16 cellular contexts compared by ENCODE assay signal in the genomic region with DNA sequence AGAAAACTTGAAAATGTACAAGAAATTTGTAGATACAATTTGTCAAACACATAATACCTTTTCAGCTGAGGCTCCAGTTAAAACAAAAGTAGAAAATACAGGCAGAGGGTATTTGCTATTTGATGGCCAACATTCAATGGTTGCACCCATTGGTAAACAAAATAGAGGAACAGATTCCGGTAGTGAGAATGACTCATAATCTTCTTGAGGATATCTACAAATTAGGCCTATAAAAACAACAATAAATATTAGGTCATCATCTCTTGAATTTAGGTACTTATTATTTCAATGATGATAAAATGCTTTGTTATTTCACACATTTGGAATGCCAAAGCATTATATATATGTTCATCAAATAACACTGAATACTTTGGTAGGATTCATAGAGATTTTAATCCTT.
"Had no signal": no experiment of that assay in that cellular context is flagged by ENCODE, and none has a peak within 500 bp of the region (broad histone marks: within the 10 kb centered on the region; RNA-seq: fewer than 3 reads in every experiment).

No MANE protein-coding gene starts in this region.

- H3K4me1 Mint-ChIP-seq: stimulated activated naive CD8-positive, alpha-beta T cell treated with anti-CD3 and anti-CD28 coated beads, Interleukin-15, amount 100 ng/mL, for 72 hours had no signal

- H3K4me1 ChIP-seq: sigmoid colon, testis had no signal

- DNase-seq: activated CD4-positive, alpha-beta memory T cell treated with anti-CD3 and anti-CD28 coated beads for 36 hours; activated gamma-delta T cell treated with Interleukin-2 at 50 U/mL for 16 hours; activated naive CD8-positive, alpha-beta T cell treated with anti-CD3 and anti-CD28 coated beads for 36 hours; activated T-cell treated with anti-CD3 and anti-CD28 coated beads, Interleukin-2, amount 50 U/mL, for 72 hours; brain microvascular endothelial cell; dorsolateral prefrontal cortex; hippocampal formation; sigmoid colon; stimulated activated CD4-positive, alpha-beta T cell treated with anti-CD3 and anti-CD28 coated beads, Interleukin-4, amount 100 ng/mL, for 24 hours; stimulated activated naive CD8-positive, alpha-beta T cell treated with anti-CD3 and anti-CD28 coated beads, Interleukin-15, amount 100 ng/mL, for 72 hours; T-helper 9 cell; testis had no signal

- ATAC-seq: activated T-cell treated with anti-CD3 and anti-CD28 coated beads, Interleukin-2, amount 50 U/mL, for 72 hours; stimulated activated naive CD8-positive, alpha-beta T cell treated with anti-CD3 and anti-CD28 coated beads, Interleukin-15, amount 100 ng/mL, for 72 hours had no signal

- H3K9me3 Mint-ChIP-seq: activated CD4-positive, alpha-beta memory T cell treated with anti-CD3 and anti-CD28 coated beads for 36 hours; activated naive CD8-positive, alpha-beta T cell treated with anti-CD3 and anti-CD28 coated beads for 36 hours; activated T-cell treated with anti-CD3 and anti-CD28 coated beads, Interleukin-2, amount 50 U/mL, for 72 hours; mesothelial cell of epicardium; neural crest cell; stimulated activated naive CD8-positive, alpha-beta T cell treated with anti-CD3 and anti-CD28 coated beads, Interleukin-15, amount 100 ng/mL, for 72 hours had no signal

- H3K27me3 Mint-ChIP-seq: activated CD4-positive, alpha-beta memory T cell treated with anti-CD3 and anti-CD28 coated beads for 36 hours; activated naive CD8-positive, alpha-beta T cell treated with anti-CD3 and anti-CD28 coated beads for 36 hours; stimulated activated naive CD8-positive, alpha-beta T cell treated with anti-CD3 and anti-CD28 coated beads, Interleukin-15, amount 100 ng/mL, for 72 hours had no signal

- H3K27ac ChIP-seq: brain microvascular endothelial cell, dorsolateral prefrontal cortex, sigmoid colon, testis, VCaP had no signal

- H3K4me3 ChIP-seq: dorsolateral prefrontal cortex, sigmoid colon, testis had no signal

- H3K4me3 Mint-ChIP-seq: activated CD4-positive, alpha-beta memory T cell treated with anti-CD3 and anti-CD28 coated beads for 36 hours; activated naive CD8-positive, alpha-beta T cell treated with anti-CD3 and anti-CD28 coated beads for 36 hours; activated T-cell treated with anti-CD3 and anti-CD28 coated beads, Interleukin-2, amount 50 U/mL, for 72 hours; mesothelial cell of epicardium; neural crest cell; stimulated activated naive CD8-positive, alpha-beta T cell treated with anti-CD3 and anti-CD28 coated beads, Interleukin-15, amount 100 ng/mL, for 72 hours had no signal

- H3K27ac Mint-ChIP-seq: activated CD4-positive, alpha-beta memory T cell treated with anti-CD3 and anti-CD28 coated beads for 36 hours; activated naive CD8-positive, alpha-beta T cell treated with anti-CD3 and anti-CD28 coated beads for 36 hours; activated T-cell treated with anti-CD3 and anti-CD28 coated beads, Interleukin-2, amount 50 U/mL, for 72 hours; mesothelial cell of epicardium; stimulated activated naive CD8-positive, alpha-beta T cell treated with anti-CD3 and anti-CD28 coated beads, Interleukin-15, amount 100 ng/mL, for 72 hours had no signal

- H3K9me3 ChIP-seq: sigmoid colon, testis had no signal

- FAIRE-seq: endometrium had no signal

- H3K27me3 ChIP-seq: brain microvascular endothelial cell, dorsolateral prefrontal cortex, sigmoid colon, testis had no signal
